21 cellular contexts compared by ENCODE assay signal in the genomic region with DNA sequence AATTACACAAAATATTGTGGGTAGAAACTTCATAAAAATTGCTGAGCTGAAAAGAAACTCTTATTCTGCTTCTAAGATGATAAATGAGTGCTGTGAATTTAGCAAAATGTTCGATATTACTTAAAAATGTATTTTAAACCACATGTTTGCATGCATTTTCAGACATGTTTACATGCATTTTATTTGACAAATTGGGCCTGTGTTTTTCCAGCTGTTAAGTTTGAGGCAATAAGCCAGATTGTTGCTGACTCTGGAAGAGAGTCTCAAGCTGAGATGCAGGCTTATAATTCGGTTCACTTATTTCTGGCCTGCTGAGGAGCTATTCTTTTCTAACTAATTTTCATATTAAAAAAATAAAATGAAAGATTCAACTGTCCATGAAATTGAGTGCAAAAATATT.
"Had no signal": no experiment of that assay in that cellular context is flagged by ENCODE, and none has a peak within 500 bp of the region (broad histone marks: within the 10 kb centered on the region; RNA-seq: fewer than 3 reads in every experiment).

No MANE protein-coding gene starts in this region.

- H3K4me1 ChIP-seq: adrenal gland, breast epithelium, esophagus squamous epithelium, pancreas, psoas muscle had no signal

- DNase-seq: activated T-cell treated with anti-CD3 and anti-CD28 coated beads, Interleukin-2, amount 50 U/mL, for 1 hour; adrenal gland; endodermal cell; esophagus squamous epithelium; heart left ventricle; islet precursor cell; left cardiac atrium; nephron progenitor cell; pancreas; psoas muscle; stimulated activated CD4-positive, alpha-beta T cell treated with anti-CD3 and anti-CD28 coated beads, Interleukin-4, amount 100 ng/mL, for 24 hours; stimulated activated naive CD4-positive, alpha-beta T cell treated with Interleukin-2 at 50 U/mL for 16 hours; upper lobe of left lung; WERI-Rb-1 had no signal

- FAIRE-seq: astrocyte, pancreas had no signal

- H3K4me3 ChIP-seq: adrenal gland, breast epithelium, coronary artery, esophagus squamous epithelium, heart left ventricle, pancreas, psoas muscle, right atrium auricular region, thoracic aorta, upper lobe of left lung had no signal

- H3K27ac ChIP-seq: adrenal gland, breast epithelium, coronary artery, esophagus squamous epithelium, heart left ventricle, pancreas, psoas muscle, right atrium auricular region, thoracic aorta, upper lobe of left lung, WERI-Rb-1 had no signal

- H3K36me3 ChIP-seq: breast epithelium, thoracic aorta had no signal

- ATAC-seq: activated naive CD4-positive, alpha-beta T cell treated with anti-CD3 and anti-CD28 coated beads, Interleukin-2, amount 50 U/mL, for 72 hours; activated T-helper 17 cell treated with anti-CD3 and anti-CD28 coated beads, Interleukin-2, amount 50 U/mL, for 72 hours; heart left ventricle; left cardiac atrium; pancreas; psoas muscle had no signal

- H3K27me3 ChIP-seq: adrenal gland, breast epithelium, esophagus squamous epithelium, heart left ventricle, pancreas, right atrium auricular region, upper lobe of left lung had no signal

- H3K9me3 ChIP-seq: adrenal gland, breast epithelium, esophagus squamous epithelium, heart left ventricle, pancreas, psoas muscle, right atrium auricular region, thoracic aorta, upper lobe of left lung had no signal
